Comparison of ENCODE assay signal across 20 cellular contexts in genomic region chr16:73189132-73189531, GRCh38.
"Had no signal": no experiment of that assay in that cellular context is flagged by ENCODE, and none has a peak within 500 bp of the region (broad histone marks: within the 10 kb centered on the region; RNA-seq: fewer than 3 reads in every experiment).

No MANE protein-coding gene starts in this region.

- ATAC-seq: SK-N-SH treated with all-trans-retinoic acid at 6 μM for 48 hours had no signal

- DNase-seq: Karpas-422, KG1, MG63, NCI-H1092, NCI-H1105 treated with DMSO at 0.1 percent for 48 hours, NCI-H1417 treated with DMSO at 0.1 percent for 48 hours, NCI-H187, NCI-H2029, NCI-H2081 treated with DMSO at 0.1 percent for 48 hours, NCI-H2171, NCI-H226, NCI-H446, NCI-H510A, NCI-H526 treated with DMSO at 0.1 percent for 48 hours, NCI-H748 treated with DMSO at 0.1 percent for 48 hours, Right ventricle myocardium superior, RPMI8226, SIG-M5, T-helper 1 cell had no signal
